Comparison of ENCODE assay signal across 33 cellular contexts in genomic region chr19:18881491-18881890, GRCh38. TPM values are rescaled to one million over a fixed set of nuclear protein-coding genes. Genes with fewer than 3 reads are reported as not detected.
"Had no signal": no experiment of that assay in that cellular context is flagged by ENCODE, and none has a peak within 500 bp of the region (broad histone marks: within the 10 kb centered on the region; RNA-seq: fewer than 3 reads in every experiment).

No MANE protein-coding gene starts in this region.

- H3K4me2 ChIP-seq: neural progenitor cell had no signal

- H3K4me1 ChIP-seq: left lung, lower lobe of right lung, neural progenitor cell, pancreas, prostate gland, testis, thyroid gland, upper lobe of left lung, vagina had no signal

- FAIRE-seq: islet of Langerhans, kidney, pancreas had no signal

- H3K9me3 ChIP-seq: left lung, lower lobe of right lung, neutrophil, pancreas, prostate gland, testis, thyroid gland, transverse colon, upper lobe of left lung, vagina had no signal

- H3K27me3 ChIP-seq: left lung, neural progenitor cell, neutrophil, pancreas, stomach, testis, thyroid gland, transverse colon, upper lobe of left lung, vagina had no signal

- H2AFZ ChIP-seq: neural progenitor cell had no signal

- H3K9me3 Mint-ChIP-seq: immature natural killer cell; naive thymus-derived CD8-positive, alpha-beta T cell had no signal

- H3K27ac Mint-ChIP-seq: nephron; neural progenitor cell; stimulated activated naive B cell treated with anti-CD40 and anti-IgM and Interleukin-4, amounts not matched to agents 10 μg/mL and 1 μg/mL and 100 μg/mL, for 72 hours had no signal

- H3K4me1 Mint-ChIP-seq: nephron; neural progenitor cell; stimulated activated naive B cell treated with anti-CD40 and anti-IgM and Interleukin-4, amounts not matched to agents 10 μg/mL and 1 μg/mL and 100 μg/mL, for 72 hours had no signal

- H3K36me3 Mint-ChIP-seq: immature natural killer cell; naive thymus-derived CD8-positive, alpha-beta T cell had no signal

- H3K27ac ChIP-seq: left lung, lower lobe of right lung, neural progenitor cell, neutrophil, pancreas, prostate gland, skin epidermis, stomach, testis, thyroid gland, transverse colon, upper lobe of left lung, vagina had no signal

- H3K9ac ChIP-seq: neural progenitor cell had no signal

- H3K4me3 Mint-ChIP-seq: immature natural killer cell; naive thymus-derived CD8-positive, alpha-beta T cell; nephron; neural progenitor cell; stimulated activated naive B cell treated with anti-CD40 and anti-IgM and Interleukin-4, amounts not matched to agents 10 μg/mL and 1 μg/mL and 100 μg/mL, for 72 hours had no signal

- H3K4me3 ChIP-seq: left lung, lower lobe of right lung, neural progenitor cell, pancreas, prostate gland, skin epidermis, stomach, testis, thyroid gland, transverse colon, upper lobe of left lung, vagina had no signal

- ATAC-seq: left colon; left lung; lower lobe of right lung; naive thymus-derived CD8-positive, alpha-beta T cell; pancreas; right cardiac atrium; sciatic nerve; stimulated activated naive B cell treated with anti-CD40 and anti-IgM and Interleukin-4, amounts not matched to agents 10 μg/mL and 1 μg/mL and 100 μg/mL, for 72 hours; stimulated activated naive CD8-positive, alpha-beta T cell treated with anti-CD3 and anti-CD28 coated beads, Interleukin-15, Interleukin-2, amounts not matched to agents 100 U/mL and 50 U/mL, for 24 hours had no signal

- H3K36me3 ChIP-seq: left lung, lower lobe of right lung, neural progenitor cell, neutrophil, pancreas, prostate gland, thyroid gland, transverse colon, upper lobe of left lung, vagina had no signal

- H3K27me3 Mint-ChIP-seq: naive thymus-derived CD8-positive, alpha-beta T cell had no signal

- DNase-seq: hypothalamus; immature natural killer cell; kidney; left colon; lower lobe of right lung; mammary epithelial cell; mesenchymal stem cell; naive thymus-derived CD8-positive, alpha-beta T cell; pancreas; posterior cingulate gyrus; retina; right cardiac atrium; stimulated activated CD4-positive, alpha-beta T cell treated with anti-CD3 and anti-CD28 coated beads, Interleukin-12 subunit alpha, Interleukin-12 subunit beta, amount 100 ng/mL, for 4 hours; stimulated activated CD4-positive, alpha-beta T cell treated with anti-CD3 and anti-CD28 coated beads, Interleukin-15, amount 100 ng/mL, for 24 hours; stimulated activated CD4-positive, alpha-beta T cell treated with anti-CD3 and anti-CD28 coated beads, Interleukin-2, amount 100 ng/mL, for 24 hours; stimulated activated CD4-positive, alpha-beta T cell treated with anti-CD3 and anti-CD28 coated beads, Interleukin-4, amount 100 ng/mL, for 1 hour; stimulated activated naive B cell treated with anti-CD40 and anti-IgM and Interleukin-4, amounts not matched to agents 10 μg/mL and 1 μg/mL and 100 μg/mL, for 72 hours; stimulated activated naive CD8-positive, alpha-beta T cell treated with anti-CD3 and anti-CD28 coated beads, Interleukin-15, Interleukin-2, amounts not matched to agents 100 U/mL and 50 U/mL, for 24 hours; stomach; testis; thyroid gland; transverse colon; upper lobe of left lung had no signal

RNA-seq across cellular contexts. Expression of gene CERS1, which starts 14.5 kb away (rescaled TPM):
- total RNA-seq: lower lobe of right lung; naive thymus-derived CD8-positive, alpha-beta T cell; transverse colon had no signal
- polyA plus RNA-seq: immature natural killer cell; liver; naive thymus-derived CD8-positive, alpha-beta T cell had no signal

RNA-seq across cellular contexts. Expression of gene HOMER3, which starts 59.5 kb away (rescaled TPM):
- polyA plus RNA-seq: naive thymus-derived CD8-positive, alpha-beta T cell had no signal
